In genomic region chr10:100998991-100999741, GRCh38 we compare ENCODE assay signal across 8 cellular contexts. TPM values are rescaled to one million over a fixed set of nuclear protein-coding genes. Genes with fewer than 3 reads are reported as not detected.
A peak's percentile ranks its signal among the peaks of the same experiment; 100 is the strongest.
DNase-seq lines count a peak whose midpoint lies in the region; ATAC-seq and TF ChIP-seq lines count a peak whose summit lies in the region.

No MANE protein-coding gene starts in this region.

- H3K27me3 Mint-ChIP-seq in progenitor cell of endocrine pancreas = no peaks in the 10 kb centered on the region

- H4K20me1 ChIP-seq in SU-DHL-6 (ENCODE audit: low read depth, low read length) = no peaks in the 10 kb centered on the region

- H3K27me3 ChIP-seq in SU-DHL-6 (ENCODE audit: low read length) = no peaks in the 10 kb centered on the region
- H3K27me3 ChIP-seq in left ventricle myocardium inferior (ENCODE audit: low read depth) = no peaks in the 10 kb centered on the region

- DNase-seq in DMS53 (lab: John Stamatoyannopoulos, UW) (peak; percentile 87), left ventricle myocardium inferior (peak; percentile 84), progenitor cell of endocrine pancreas (ENCODE audit: low spot score, unreplicated experiment) (peak; percentile 77)

- H3F3A ChIP-seq in SU-DHL-6 (ENCODE audit: insufficient read depth) = peaks cover 36% of the 10 kb centered on the region

- TF ChIP-seq EP300 in Ishikawa (IDR thresholded peaks at IDR 0.05; ENCODE audit: borderline replicate concordance) = peak; percentile 44; the same call in 1 of the 2 replicates

- H3K27ac Mint-ChIP-seq in progenitor cell of endocrine pancreas = peak overlapping the region; percentile 97

- peak overlapping the region; percentile 75 for H3K27ac ChIP-seq in SU-DHL-6 (ENCODE audit: low read depth, low read length)
- H3K27ac ChIP-seq in adipose tissue (ENCODE audit: low read depth, low read length) = peak overlapping the region; percentile 97
- H3K27ac ChIP-seq in left ventricle myocardium inferior (replicated peaks) = peak overlapping the region; percentile 100
- H3K27ac ChIP-seq in urinary bladder (ENCODE audit: low read depth) = peak overlapping the region; percentile 100

- H3K4me3 ChIP-seq in SU-DHL-6 (ENCODE audit: insufficient read depth, low read length, poor library complexity, severe bottlenecking) (peak overlapping the region; percentile 79), left ventricle myocardium inferior (peak overlapping the region; percentile 96), urinary bladder (ENCODE audit: low read depth, low read length) (peak overlapping the region; percentile 62)

- H3K9ac ChIP-seq in SU-DHL-6 (ENCODE audit: low read length) = peak overlapping the region; percentile 71

- peak; percentile 44; the same call in 1 of the 2 replicates for TF ChIP-seq RAD21 in Ishikawa (IDR thresholded peaks at IDR 0.05; ENCODE audit: low read depth)

- intact Hi-C loops in left ventricle myocardium inferior (cut with micrococcal nuclease) = no loop called here

- H3K9me3 Mint-ChIP-seq in progenitor cell of endocrine pancreas (ENCODE audit: low read depth) = no peaks in the 10 kb centered on the region

- H3K36me3 ChIP-seq in SU-DHL-6 (ENCODE audit: low read length) (no peaks in the 10 kb centered on the region), left ventricle myocardium inferior (peaks cover 18% of the 10 kb centered on the region), urinary bladder (ENCODE audit: insufficient read depth) (no peaks in the 10 kb centered on the region)

- H3K9me2 ChIP-seq in SU-DHL-6 (replicated peaks; ENCODE audit: insufficient read depth, low read length) = no peaks in the 10 kb centered on the region

- H3K4me1 ChIP-seq in left ventricle myocardium inferior = peaks cover 77% of the 10 kb centered on the region
- no peaks in the 10 kb centered on the region for H3K4me1 ChIP-seq in urinary bladder (ENCODE audit: insufficient read depth)

- H3K36me3 Mint-ChIP-seq in progenitor cell of endocrine pancreas (ENCODE audit: insufficient read depth) = peaks cover 4% of the 10 kb centered on the region

- H3K4me1 Mint-ChIP-seq in progenitor cell of endocrine pancreas (ENCODE audit: low read depth) = peaks cover 16% of the 10 kb centered on the region

- peak overlapping the region; percentile 46 for H2AFZ ChIP-seq in SU-DHL-6 (ENCODE audit: low read depth, low read length, severe bottlenecking)

- WGBS in adipose tissue, 3 donors = 0% methylated on average over 55 to 83 of the region's 83 CpGs
- WGBS in urinary bladder = under 1% methylated on average over 83 of the region's 83 CpGs

- peak overlapping the region; percentile 75 for H3K4me3 Mint-ChIP-seq in progenitor cell of endocrine pancreas (ENCODE audit: low read depth)

- H3K4me2 ChIP-seq in SU-DHL-6 (ENCODE audit: low read depth, low read length, poor library complexity, severe bottlenecking) = peak overlapping the region; percentile 86

- no peaks in the 10 kb centered on the region for H3K9me3 ChIP-seq in SU-DHL-6 (ENCODE audit: insufficient read depth, low read length)
- H3K9me3 ChIP-seq in left ventricle myocardium inferior (replicated peaks) = no peaks in the 10 kb centered on the region

- ATAC-seq in GM21447 (IDR thresholded peaks at IDR 0.05; ENCODE audit: unreplicated experiment) = peak; percentile 41

- H3K79me2 ChIP-seq in SU-DHL-6 (ENCODE audit: insufficient read depth, low read length) = no peaks in the 10 kb centered on the region

- TF ChIP-seq CTCF in SU-DHL-6 (IDR thresholded peaks at IDR 0.05; ENCODE audit: insufficient read depth, low read length, poor library complexity, severe bottlenecking) (peak; percentile 83), left ventricle myocardium inferior (IDR thresholded peaks at IDR 0.05; ENCODE audit: borderline replicate concordance) (peak; percentile 99), progenitor cell of endocrine pancreas (IDR thresholded peaks at IDR 0.05; ENCODE audit: unreplicated experiment) (peak; percentile 98)

TF ChIP-seq in Ishikawa, 13 proteins besides CTCF, POLR2A, EP300 and RAD21:
- TF ChIP-seq TAF1 (IDR thresholded peaks at IDR 0.05; ENCODE audit: low read depth) (peak; percentile 65; the same call in 1 of the 2 replicates), EGR1 (IDR thresholded peaks at IDR 0.05) (no peak), CREB1 (IDR thresholded peaks at IDR 0.05; ENCODE audit: low read depth) (peak; percentile 45), CEBPB (IDR thresholded peaks at IDR 0.05) (no peak), YY1 (IDR thresholded peaks at IDR 0.05; ENCODE audit: low read depth) (peak; percentile 51; the same call in 1 of the 2 replicates), USF1 (IDR thresholded peaks at IDR 0.05) (peak; percentile 8; the same call in 1 of the 2 replicates), TEAD4 (IDR thresholded peaks at IDR 0.05) (0 out of 2 replicates have a peak, but pooled peaks have one; percentile 19), FOXM1 (IDR thresholded peaks at IDR 0.05; ENCODE audit: borderline replicate concordance, low read depth) (no peak), NFIC (IDR thresholded peaks at IDR 0.05) (no peak), TCF12 (IDR thresholded peaks at IDR 0.05; ENCODE audit: low read depth) (peak; percentile 75; the same call in 1 of the 2 replicates), REST (IDR thresholded peaks at IDR 0.05; ENCODE audit: low read depth) (no peak; the same call in 1 of the 2 replicates), MAX (IDR thresholded peaks at IDR 0.05) (peak; percentile 54), ZBTB7A (IDR thresholded peaks at IDR 0.05; ENCODE audit: low read depth) (0 out of 2 replicates have a peak, but pooled peaks have one; percentile 8)

RNA-seq across cellular contexts. Expression of gene LZTS2, which starts 0.4 kb away (rescaled TPM):
- polyA plus RNA-seq in adipose tissue = 100 to 1,000 TPM in 1 of 3 donors, 10 to 100 TPM in 2; 22.4 to 105 (median 91.5) TPM
- 35.6 TPM for total RNA-seq in left ventricle myocardium inferior
- total RNA-seq in progenitor cell of endocrine pancreas = 81.1 and 83.2 TPM in 2 replicates
- total RNA-seq in urinary bladder = 35.6 TPM
- 142 TPM for polyA plus RNA-seq in urinary bladder

RNA-seq across cellular contexts. Expression of gene TWNK, which starts 11.8 kb away (rescaled TPM):
- polyA plus RNA-seq in adipose tissue = 1 to 10 TPM; 3.7 to 9.0 (median 4.9) TPM
- 7.3 TPM for total RNA-seq in left ventricle myocardium inferior
- total RNA-seq in progenitor cell of endocrine pancreas = 12.8 and 13.3 TPM in 2 replicates
- total RNA-seq in urinary bladder = 3.2 TPM
- 7.9 TPM for polyA plus RNA-seq in urinary bladder

RNA-seq across cellular contexts. Expression of gene MRPL43, which starts 11.9 kb away (rescaled TPM):
- polyA plus RNA-seq in adipose tissue (100 to 1,000 TPM in 1 of 3 donors, 10 to 100 TPM in 2; 76.5 to 109 (median 96.3) TPM), urinary bladder (153 TPM)
- total RNA-seq in left ventricle myocardium inferior (49.7 TPM), progenitor cell of endocrine pancreas (70.7 and 72.4 TPM in 2 replicates), urinary bladder (35.4 TPM)

RNA-seq across cellular contexts. Expression of gene SEMA4G, which starts 29.9 kb away (rescaled TPM):
- 10 to 100 TPM in 1 of 3 donors, 1 to 10 TPM in 2; 1.6 to 10.0 (median 2.3) TPM for polyA plus RNA-seq in adipose tissue
- total RNA-seq in left ventricle myocardium inferior = 0.52 TPM
- total RNA-seq in progenitor cell of endocrine pancreas = 57.1 and 62.3 TPM in 2 replicates
- total RNA-seq in urinary bladder = 1.2 TPM
- polyA plus RNA-seq in urinary bladder = 2.3 TPM

RNA-seq across cellular contexts. Expression of gene PDZD7, which starts 31.8 kb away (rescaled TPM):
- polyA plus RNA-seq in adipose tissue (1 to 10 TPM in 2 of 3 donors, under 1 TPM in 1; 0.25 to 3.3 (median 2.3) TPM), urinary bladder (0.46 TPM)
- total RNA-seq in left ventricle myocardium inferior (0.27 TPM), progenitor cell of endocrine pancreas (0.29 and 0.84 TPM in 2 replicates), urinary bladder (0.21 TPM)

Comparison
In these comparisons a context has a peak if more than half of its experiments do, and no peak if none do; other contexts are left out.
1. Peak in every context shown above with its lines: DNase-seq, ATAC-seq, H3K4me3 ChIP-seq and H3K27ac ChIP-seq.